In the genomic region with DNA sequence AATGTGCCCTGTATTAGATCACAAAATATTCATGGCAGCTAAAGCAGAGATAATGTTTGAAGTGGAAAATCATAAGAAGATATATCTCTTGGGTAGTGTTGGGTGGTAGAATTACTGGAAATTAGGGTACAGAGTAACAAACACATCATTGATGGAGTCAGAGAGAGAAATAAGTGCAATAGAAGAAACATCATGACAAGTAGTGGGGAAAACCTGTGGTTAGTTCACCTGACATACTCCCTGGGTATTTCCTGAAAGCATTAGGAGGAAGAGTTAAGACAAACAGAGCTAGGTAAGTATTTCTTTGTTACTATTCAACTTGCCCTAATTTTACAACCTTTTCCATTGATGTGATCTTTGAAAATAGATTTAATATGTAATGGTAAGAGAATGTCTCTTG, we compare ENCODE assay signal across 8 cellular contexts.
"Had no signal": no experiment of that assay in that cellular context is flagged by ENCODE, and none has a peak within 500 bp of the region (broad histone marks: within the 10 kb centered on the region; RNA-seq: fewer than 3 reads in every experiment).

No MANE protein-coding gene starts in this region.

- H3K27ac Mint-ChIP-seq: IgD-negative memory B cell had no signal

- H3K27me3 Mint-ChIP-seq: IgD-negative memory B cell had no signal

- DNase-seq: IMR-90, KBM-7, KG1 had no signal

- H3K27ac ChIP-seq: HL-60, KMS-11 had no signal

- H3K36me3 Mint-ChIP-seq: IgD-negative memory B cell had no signal

- ATAC-seq: HepG2, K562 had no signal

- H3K4me3 ChIP-seq: K562 had no signal

- H3K4me3 Mint-ChIP-seq: IgD-negative memory B cell had no signal

- FAIRE-seq: HepG2, K562 had no signal

- H3K4me1 Mint-ChIP-seq: IgD-negative memory B cell had no signal
